Comparison of ENCODE assay signal across 9 cellular contexts in the genomic region with DNA sequence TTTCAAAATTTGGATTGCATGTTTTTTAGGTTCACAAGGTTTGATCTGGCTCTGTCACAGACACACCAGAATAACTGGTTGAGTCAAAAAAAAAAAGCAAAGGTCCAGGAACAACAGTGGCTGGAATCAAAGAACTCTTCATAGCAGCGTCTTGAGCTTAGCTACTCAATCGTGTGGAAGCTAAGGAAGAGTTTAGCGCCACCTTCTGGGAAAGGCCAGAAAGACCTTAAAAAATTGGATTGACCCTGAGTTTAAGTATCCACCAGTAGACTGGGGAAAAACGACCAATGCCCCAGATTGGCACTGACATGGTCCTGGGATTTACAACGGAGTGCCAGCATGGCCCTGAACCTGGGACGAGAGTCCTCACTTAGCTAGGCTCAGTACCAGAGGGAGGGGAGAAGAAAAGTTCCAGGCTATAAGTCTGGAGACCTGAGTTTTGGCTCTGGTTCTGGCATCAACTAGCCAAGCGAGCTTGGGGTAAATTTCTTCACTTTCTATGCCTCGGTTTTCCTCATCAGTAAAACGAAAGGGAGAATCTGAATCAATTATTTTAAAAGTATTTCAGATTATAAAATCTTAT.
DNase-seq lines count a peak whose midpoint lies in the region; ATAC-seq and TF ChIP-seq lines count a peak whose summit lies in the region.
"Had no signal": no experiment of that assay in that cellular context is flagged by ENCODE, and none has a peak within 500 bp of the region (broad histone marks: within the 10 kb centered on the region; RNA-seq: fewer than 3 reads in every experiment).

No MANE protein-coding gene starts in this region.

- no peaks in the 10 kb centered on the region for H3K79me2 ChIP-seq in osteoblast (ENCODE audit: insufficient read depth, low read length)

- peaks cover 17% of the 10 kb centered on the region for H3K4me1 ChIP-seq in osteoblast (ENCODE audit: insufficient read depth, low read length)

- no peaks in the 10 kb centered on the region for H3K27me3 ChIP-seq in CD4-positive, alpha-beta T cell (ENCODE audit: control insufficient read depth, insufficient read depth, low read length)
- H3K27me3 ChIP-seq in osteoblast (ENCODE audit: insufficient read depth, low read length), result no peaks in the 10 kb centered on the region

- intact Hi-C loops in CD4-positive, alpha-beta T cell (cut with DNase I, micrococcal nuclease), result no loop called here

- POLR2A ChIA-PET in CD4-positive, alpha-beta T cell (lab: Charles Lee), result no interaction called here

- H3K4me3 Mint-ChIP-seq in CD4-positive, alpha-beta T cell, result no peak overlapping the region
- H3K4me3 Mint-ChIP-seq: natural killer cell treated with Interleukin-12 subunit alpha and Interleukin-12 subunit beta and Interleukin-15 and Interleukin-18, amount 100 ng/mL, for 72 hours had no signal

- H3K36me3 ChIP-seq in osteoblast (ENCODE audit: insufficient read depth, low read length), result peaks cover 31% of the 10 kb centered on the region

- H3K27ac Mint-ChIP-seq in CD4-positive, alpha-beta T cell, result no peak overlapping the region
- H3K27ac Mint-ChIP-seq: natural killer cell treated with Interleukin-12 subunit alpha and Interleukin-12 subunit beta and Interleukin-15 and Interleukin-18, amount 100 ng/mL, for 72 hours had no signal

- H3K9me3 Mint-ChIP-seq in CD4-positive, alpha-beta T cell, result no peaks in the 10 kb centered on the region
- H3K9me3 Mint-ChIP-seq: natural killer cell treated with Interleukin-12 subunit alpha and Interleukin-12 subunit beta and Interleukin-15 and Interleukin-18, amount 100 ng/mL, for 72 hours had no signal

- H3K4me2 ChIP-seq in osteoblast (ENCODE audit: insufficient read depth, low read length), result no peak overlapping the region

- no peak overlapping the region for H3K4me3 ChIP-seq in osteoblast (ENCODE audit: insufficient read depth, low read length)

- DNase-seq in CD4-positive, alpha-beta T cell, result no peak
- peak; percentile 15 for DNase-seq in GM19238 (ENCODE audit: insufficient read length, low spot score)
- DNase-seq in NCI-H128 (lab: John Stamatoyannopoulos, UW; ENCODE audit: unreplicated experiment), result peak; percentile 35
- DNase-seq in SKM-1 (lab: John Stamatoyannopoulos, UW; ENCODE audit: unreplicated experiment), result peak; percentile 24
- DNase-seq in fibroblast of the conjunctiva (ENCODE audit: low read depth), result peak; percentile 60
- DNase-seq in osteoblast (ENCODE audit: insufficient read length, low spot score, missing footprints), result no peak
- no peak for DNase-seq in effector CD8-positive, alpha-beta T cell (lab: John Stamatoyannopoulos, UW)

- TF ChIP-seq CTCF in CD4-positive, alpha-beta T cell (IDR thresholded peaks at IDR 0.05), result peak; percentile 43
- peak; percentile 83 for TF ChIP-seq CTCF in osteoblast (IDR thresholded peaks at IDR 0.05; ENCODE audit: extremely low read depth, low read depth, low read length)

- peaks cover 88% of the 10 kb centered on the region for H3K36me3 Mint-ChIP-seq in CD4-positive, alpha-beta T cell (ENCODE audit: low read depth)

- H4K20me1 ChIP-seq in osteoblast (ENCODE audit: insufficient read depth, low read length), result peaks cover 8% of the 10 kb centered on the region

- H3K9me3 ChIP-seq in CD4-positive, alpha-beta T cell (ENCODE audit: control insufficient read depth, low read length), result no peaks in the 10 kb centered on the region
- no peaks in the 10 kb centered on the region for H3K9me3 ChIP-seq in osteoblast (ENCODE audit: low read depth, low read length)

- CTCF ChIA-PET in CD4-positive, alpha-beta T cell (lab: Charles Lee), result interaction anchor here (0.6 to 0.8 kb wide), 3 partner anchors 10 to 153 kb away, joined by 3 read pairs; no protein-coding TSS in a partner anchor

- ATAC-seq in CD4-positive, alpha-beta T cell (ENCODE audit: poor library complexity), result no peak
- no peak for ATAC-seq in HG02763 (IDR thresholded peaks at IDR 0.05; ENCODE audit: unreplicated experiment)

- H3K27ac ChIP-seq in CD4-positive, alpha-beta T cell (ENCODE audit: low read depth, low read length), result no peak overlapping the region
- no peak overlapping the region for H3K27ac ChIP-seq in osteoblast (ENCODE audit: low read depth, low read length)

- H3K27me3 Mint-ChIP-seq in CD4-positive, alpha-beta T cell, result no peaks in the 10 kb centered on the region
- H3K27me3 Mint-ChIP-seq: natural killer cell treated with Interleukin-12 subunit alpha and Interleukin-12 subunit beta and Interleukin-15 and Interleukin-18, amount 100 ng/mL, for 72 hours had no signal

- no peaks in the 10 kb centered on the region for H3K4me1 Mint-ChIP-seq in CD4-positive, alpha-beta T cell (ENCODE audit: low read depth)

- H2AFZ ChIP-seq in osteoblast (ENCODE audit: low read length), result no peak overlapping the region

Comparison
In these comparisons a context has a peak if more than half of its experiments do, and no peak if none do; other contexts are left out.
1. DNase-seq: peak in GM19238 (single experiment), NCI-H128 (single experiment), SKM-1 (single experiment) and fibroblast of the conjunctiva (single experiment); none in CD4-positive, alpha-beta T cell (0 of 10), osteoblast (single experiment) and effector CD8-positive, alpha-beta T cell (single experiment).